8 cellular contexts compared by ENCODE assay signal in the genomic region with DNA sequence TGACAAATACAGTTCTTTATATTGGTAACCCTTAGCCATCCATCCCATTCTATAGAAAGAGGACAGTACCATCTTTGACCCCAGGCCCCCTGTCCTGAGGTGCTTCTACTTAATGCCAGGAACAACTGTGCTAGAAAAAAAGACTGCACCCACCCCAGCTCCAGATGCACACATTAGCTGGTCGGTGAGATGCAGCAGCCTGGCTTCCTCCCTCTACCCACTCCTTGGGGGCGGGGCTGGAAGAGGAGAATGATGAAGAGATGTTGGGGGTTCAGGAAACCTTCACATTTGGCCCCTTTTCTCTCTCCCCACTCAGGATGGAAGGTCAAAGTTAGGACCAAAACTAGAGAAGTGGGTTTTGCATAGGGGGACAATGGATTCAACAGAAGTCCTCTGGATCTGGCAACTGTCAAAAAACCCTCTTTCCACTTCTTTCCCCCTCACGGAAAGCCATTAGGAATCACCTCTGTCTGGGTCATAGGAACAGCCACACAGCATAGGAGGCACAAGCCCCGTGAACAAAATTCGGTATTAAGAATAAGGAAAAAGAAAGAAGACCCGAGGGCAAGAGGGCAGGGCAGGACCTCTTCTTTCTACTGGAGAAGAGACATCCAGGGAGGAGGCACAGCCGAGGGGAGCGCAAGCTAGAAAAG. TPM values are rescaled to one million over a fixed set of nuclear protein-coding genes. Genes with fewer than 3 reads are reported as not detected.
DNase-seq lines count a peak whose midpoint lies in the region; ATAC-seq lines count a peak whose summit lies in the region.

No MANE protein-coding gene starts in this region.

- H3K9ac ChIP-seq in stomach smooth muscle (ENCODE audit: low read length in 2 of 2) = peak overlapping the region; percentile 0 to 58

- ATAC-seq in activated T-cell treated with anti-CD3 and anti-CD28 coated beads, Interleukin-2, amount 50 U/mL, for 4 hours = no peak
- no peak for ATAC-seq in activated CD8-positive, alpha-beta T cell treated with anti-CD3 and anti-CD28 coated beads, Interleukin-2, amount 10 ng/mL, durations not matched to agents 7 days and 5 days

- H3K27me3 ChIP-seq in stomach smooth muscle (ENCODE audit: control insufficient read depth in 1 of 2, insufficient read depth in 2 of 2, low read length in 2 of 2) = no peaks in the 10 kb centered on the region

- H3K4me1 ChIP-seq in stomach smooth muscle (ENCODE audit: control insufficient read depth, insufficient read depth, low read length) = peaks cover 19% of the 10 kb centered on the region

- POLR2A ChIA-PET in activated CD8-positive, alpha-beta T cell treated with anti-CD3 and anti-CD28 coated beads, Interleukin-2, amount 10 ng/mL, durations not matched to agents 7 days and 5 days (lab: Charles Lee) = interaction anchor here (1.2 kb wide), 1 partner anchor 14 kb away, joined by 5 read pairs; no protein-coding TSS in a partner anchor

- peaks cover 31% of the 10 kb centered on the region for H3K4me1 Mint-ChIP-seq in activated T-cell treated with anti-CD3 and anti-CD28 coated beads, Interleukin-2, amount 50 U/mL, for 4 hours (ENCODE audit: low read depth)
- H3K4me1 Mint-ChIP-seq in activated CD8-positive, alpha-beta T cell treated with anti-CD3 and anti-CD28 coated beads, Interleukin-2, amount 10 ng/mL, durations not matched to agents 7 days and 5 days (ENCODE audit: low read depth) = peaks cover 17% of the 10 kb centered on the region
- peaks cover 14 to 27% of the 10 kb centered on the region in 2 donors for H3K4me1 Mint-ChIP-seq in immature natural killer cell

- H3K27ac ChIP-seq in stomach smooth muscle (ENCODE audit: low read length) = no peak overlapping the region

- no peak overlapping the region for H3K27ac Mint-ChIP-seq in activated CD8-positive, alpha-beta T cell treated with anti-CD3 and anti-CD28 coated beads, Interleukin-2, amount 10 ng/mL, durations not matched to agents 7 days and 5 days
- peak overlapping the region in 4 of 6 donors; percentile 56 to 87 (median 74) for H3K27ac Mint-ChIP-seq in immature natural killer cell

- peaks cover 44% of the 10 kb centered on the region for H3K27me3 Mint-ChIP-seq in activated T-cell treated with anti-CD3 and anti-CD28 coated beads, Interleukin-2, amount 50 U/mL, for 4 hours (ENCODE audit: low read depth)
- H3K27me3 Mint-ChIP-seq in activated CD8-positive, alpha-beta T cell treated with anti-CD3 and anti-CD28 coated beads, Interleukin-2, amount 10 ng/mL, durations not matched to agents 7 days and 5 days (ENCODE audit: low read depth) = peaks cover 64% of the 10 kb centered on the region
- peaks cover 8 to 33% (median 23%) of the 10 kb centered on the region in 3 donors for H3K27me3 Mint-ChIP-seq in immature natural killer cell (ENCODE audit: low read depth in 3 of 3)

- CTCF ChIA-PET in activated CD8-positive, alpha-beta T cell treated with anti-CD3 and anti-CD28 coated beads, Interleukin-2, amount 10 ng/mL, durations not matched to agents 7 days and 5 days (lab: Charles Lee) = interaction anchor here (1.5 to 2.7 kb wide), 3 partner anchors 13 to 503 kb away, joined by 4 to 12 read pairs (median 6); no protein-coding TSS in a partner anchor

- H3K4me3 Mint-ChIP-seq in activated T-cell treated with anti-CD3 and anti-CD28 coated beads, Interleukin-2, amount 50 U/mL, for 4 hours = peak overlapping the region; percentile 78
- peak overlapping the region; percentile 71 for H3K4me3 Mint-ChIP-seq in activated CD8-positive, alpha-beta T cell treated with anti-CD3 and anti-CD28 coated beads, Interleukin-2, amount 10 ng/mL, durations not matched to agents 7 days and 5 days
- peak overlapping the region; percentile 80 to 89 (median 84) for H3K4me3 Mint-ChIP-seq in immature natural killer cell

- no peaks in the 10 kb centered on the region for H3K9me3 ChIP-seq in stomach smooth muscle (ENCODE audit: control insufficient read depth in 2 of 2, low read length in 2 of 2)

- H3K4me3 ChIP-seq in stomach smooth muscle (ENCODE audit: low read length in 2 of 2) = peak overlapping the region; percentile 65 to 72

- H3K9me3 Mint-ChIP-seq in activated T-cell treated with anti-CD3 and anti-CD28 coated beads, Interleukin-2, amount 50 U/mL, for 4 hours = no peaks in the 10 kb centered on the region
- no peaks in the 10 kb centered on the region for H3K9me3 Mint-ChIP-seq in activated CD8-positive, alpha-beta T cell treated with anti-CD3 and anti-CD28 coated beads, Interleukin-2, amount 10 ng/mL, durations not matched to agents 7 days and 5 days (ENCODE audit: insufficient read depth)
- peaks cover 0 to 4% (median 0%) of the 10 kb centered on the region in 6 donors for H3K9me3 Mint-ChIP-seq in immature natural killer cell

- H3K36me3 ChIP-seq in stomach smooth muscle (ENCODE audit: control insufficient read depth in 2 of 2, insufficient read depth in 2 of 2, low read length in 2 of 2) = no peaks in the 10 kb centered on the region

- no peaks in the 10 kb centered on the region for H3K36me3 Mint-ChIP-seq in activated T-cell treated with anti-CD3 and anti-CD28 coated beads, Interleukin-2, amount 50 U/mL, for 4 hours (ENCODE audit: insufficient read depth)
- no peaks in the 10 kb centered on the region for H3K36me3 Mint-ChIP-seq in activated CD8-positive, alpha-beta T cell treated with anti-CD3 and anti-CD28 coated beads, Interleukin-2, amount 10 ng/mL, durations not matched to agents 7 days and 5 days (ENCODE audit: low read depth)
- H3K36me3 Mint-ChIP-seq in immature natural killer cell = no peaks in the 10 kb centered on the region

- no peak for DNase-seq in activated T-cell treated with anti-CD3 and anti-CD28 coated beads, Interleukin-2, amount 50 U/mL, for 4 hours
- DNase-seq in activated T-cell treated with anti-CD3 and anti-CD28 coated beads, Interleukin-2, amount 50 U/mL, for 1 hour = no peak
- no peak for DNase-seq in activated CD8-positive, alpha-beta T cell treated with anti-CD3 and anti-CD28 coated beads, Interleukin-2, amount 10 ng/mL, durations not matched to agents 7 days and 5 days
- DNase-seq in immature natural killer cell (no peak), cerebellar nuclear complex (lab: John Stamatoyannopoulos, UW) (no peak), inferior parietal cortex (ENCODE audit: extremely low spot score) (no peak), globus pallidus (ENCODE audit: low spot score) (no peak)

RNA-seq across cellular contexts. Expression of gene NRIP3, which starts 0.8 kb away (rescaled TPM):
- 1 to 10 TPM; 1.9 to 2.4 (median 2.0) TPM for total RNA-seq in activated T-cell treated with anti-CD3 and anti-CD28 coated beads, Interleukin-2, amount 50 U/mL, for 4 hours
- under 1 TPM; 0.11 to 0.47 TPM for total RNA-seq in activated CD8-positive, alpha-beta T cell treated with anti-CD3 and anti-CD28 coated beads, Interleukin-2, amount 10 ng/mL, durations not matched to agents 7 days and 5 days
- polyA plus RNA-seq in immature natural killer cell = 1 to 10 TPM in 1 of 3 donors, under 1 TPM in 1, not detected in 1; 0.19 to 1.1 TPM

RNA-seq across cellular contexts. Expression of gene TMEM9B, which starts 38.8 kb away (rescaled TPM):
- total RNA-seq in activated T-cell treated with anti-CD3 and anti-CD28 coated beads, Interleukin-2, amount 50 U/mL, for 4 hours = 10 to 100 TPM; 25.6 to 28.9 (median 28.6) TPM
- total RNA-seq in activated CD8-positive, alpha-beta T cell treated with anti-CD3 and anti-CD28 coated beads, Interleukin-2, amount 10 ng/mL, durations not matched to agents 7 days and 5 days = 10 to 100 TPM; 28.9 to 30.9 TPM
- 100 to 1,000 TPM; 132 to 186 (median 141) TPM for polyA plus RNA-seq in immature natural killer cell
